Comparison of ENCODE assay signal across 8 cellular contexts in genomic region chr16:667113-667779, GRCh38. TPM values are rescaled to one million over a fixed set of nuclear protein-coding genes. Genes with fewer than 3 reads are reported as not detected.
A peak's percentile ranks its signal among the peaks of the same experiment; 100 is the strongest.
DNase-seq lines count a peak whose midpoint lies in the region; ATAC-seq and TF ChIP-seq lines count a peak whose summit lies in the region.

No MANE protein-coding gene starts in this region.

- in situ Hi-C loops in mammary epithelial cell (cut with MboI; ENCODE audit: low sequenced_read_pairs in 2 of 2): no loop called here

- H3K36me3 Mint-ChIP-seq in CD4-positive, CD25-positive, alpha-beta regulatory T cell: no peaks in the 10 kb centered on the region
- H3K36me3 Mint-ChIP-seq in neural progenitor cell: peaks cover 2% of the 10 kb centered on the region

- H3K9me3 ChIP-seq in CD4-positive, CD25-positive, alpha-beta regulatory T cell (ENCODE audit: control insufficient read depth in 2 of 2, low read length in 2 of 2): no peaks in the 10 kb centered on the region
- no peaks in the 10 kb centered on the region for H3K9me3 ChIP-seq in KOPT-K1 (ENCODE audit: insufficient read depth, low read length, poor library complexity, severe bottlenecking)
- no peaks in the 10 kb centered on the region for H3K9me3 ChIP-seq in mammary epithelial cell (replicated peaks; ENCODE audit: insufficient read depth, low read length)
- H3K9me3 ChIP-seq in neural progenitor cell (ENCODE audit: low read depth): no peaks in the 10 kb centered on the region

- 28% methylated on average over 19 of the region's 22 CpGs for WGBS in mammary epithelial cell (ENCODE audit: low coverage, missing lambda C conversion rate)

- H3K79me2 ChIP-seq in mammary epithelial cell (ENCODE audit: insufficient read depth, low read length): peaks cover 43% of the 10 kb centered on the region
- H3K79me2 ChIP-seq in neural progenitor cell (ENCODE audit: low read depth): peaks cover 15% of the 10 kb centered on the region

- TF ChIP-seq POLR2A in GM18505 (IDR thresholded peaks at IDR 0.05; ENCODE audit: borderline replicate concordance, extremely low read depth, insufficient read depth, insufficient read length): no peak

- H3K27me3 ChIP-seq in CD4-positive, CD25-positive, alpha-beta regulatory T cell (ENCODE audit: control insufficient read depth, insufficient read depth, low read length): no peaks in the 10 kb centered on the region
- H3K27me3 ChIP-seq in mammary epithelial cell (ENCODE audit: insufficient read depth, low read length) (no peaks in the 10 kb centered on the region), neural progenitor cell (no peaks in the 10 kb centered on the region)

- H4K20me1 ChIP-seq in mammary epithelial cell (ENCODE audit: insufficient read depth, low read length): no peaks in the 10 kb centered on the region
- H4K20me1 ChIP-seq in neural progenitor cell (ENCODE audit: low read depth): peaks cover 22% of the 10 kb centered on the region

- H3F3A ChIP-seq in neural progenitor cell (ENCODE audit: low read depth): peaks cover 2% of the 10 kb centered on the region

- peak overlapping the region; percentile 43 for H2AFZ ChIP-seq in mammary epithelial cell (ENCODE audit: low read depth, low read length)
- no peak overlapping the region for H2AFZ ChIP-seq in neural progenitor cell (replicated peaks)

- no peaks in the 10 kb centered on the region for H3K9me3 Mint-ChIP-seq in CD4-positive, CD25-positive, alpha-beta regulatory T cell
- H3K9me3 Mint-ChIP-seq in neural progenitor cell: no peaks in the 10 kb centered on the region

- intact Hi-C loops in mammary epithelial cell (cut with micrococcal nuclease): loop anchor here (2.0 to 5.0 kb wide), 2 partner anchors 20 to 275 kb away; no protein-coding TSS in a partner anchor

- H3K4me2 ChIP-seq in mammary epithelial cell (ENCODE audit: insufficient read depth, low read depth, low read length): peak overlapping the region; percentile 55
- H3K4me2 ChIP-seq in neural progenitor cell: peak overlapping the region; percentile 90

- peaks cover 12% of the 10 kb centered on the region for H3K36me3 ChIP-seq in CD4-positive, CD25-positive, alpha-beta regulatory T cell (ENCODE audit: control insufficient read depth, insufficient read depth, low read length)
- H3K36me3 ChIP-seq in KOPT-K1 (ENCODE audit: insufficient read depth, low read length): peaks cover 40% of the 10 kb centered on the region
- no peaks in the 10 kb centered on the region for H3K36me3 ChIP-seq in mammary epithelial cell (ENCODE audit: insufficient read depth, low read length)
- H3K36me3 ChIP-seq in neural progenitor cell: no peaks in the 10 kb centered on the region

- H3K27ac ChIP-seq in CD4-positive, CD25-positive, alpha-beta regulatory T cell (ENCODE audit: insufficient read depth, low read length, poor library complexity, severe bottlenecking): peak overlapping the region; percentile 75
- H3K27ac ChIP-seq in KOPT-K1 (ENCODE audit: low read depth, low read length, poor library complexity, severe bottlenecking) (peak overlapping the region; percentile 80), mammary epithelial cell (ENCODE audit: insufficient read depth, low read depth, low read length) (peak overlapping the region; percentile 3), neural progenitor cell (no peak overlapping the region)

- H3K4me1 Mint-ChIP-seq in CD4-positive, CD25-positive, alpha-beta regulatory T cell: peaks cover 0 to 15% (median 2%) of the 10 kb centered on the region in 4 donors
- peaks cover 3% of the 10 kb centered on the region for H3K4me1 Mint-ChIP-seq in neural progenitor cell

- no peak for TF ChIP-seq CTCF in mammary epithelial cell (conservative IDR thresholded peaks at IDR 0.05 in 1 of 2, IDR thresholded peaks at IDR 0.05 in 1 of 2; ENCODE audit: extremely low read depth in 1 of 2, insufficient read depth in 1 of 2, low read depth in 1 of 2, low read length in 2 of 2)
- TF ChIP-seq CTCF in neural progenitor cell (IDR thresholded peaks at IDR 0.05): no peak

- peaks cover 25% of the 10 kb centered on the region for H3K4me1 ChIP-seq in CD4-positive, CD25-positive, alpha-beta regulatory T cell (ENCODE audit: control insufficient read depth, insufficient read depth, low read length, poor library complexity, severe bottlenecking)
- peaks cover 19% of the 10 kb centered on the region for H3K4me1 ChIP-seq in mammary epithelial cell (ENCODE audit: insufficient read depth, low read length)
- peaks cover 8% of the 10 kb centered on the region for H3K4me1 ChIP-seq in neural progenitor cell

- no peaks in the 10 kb centered on the region for H3K27me3 Mint-ChIP-seq in CD4-positive, CD25-positive, alpha-beta regulatory T cell
- H3K27me3 Mint-ChIP-seq in neural progenitor cell (ENCODE audit: insufficient read depth, low read depth): peaks cover 4% of the 10 kb centered on the region

- DNase-seq in CD4-positive, CD25-positive, alpha-beta regulatory T cell: no peak
- DNase-seq in mammary epithelial cell (no peak), neural progenitor cell (ENCODE audit: low spot score) (no peak)
- DNase-seq in effector CD8-positive, alpha-beta T cell (lab: John Stamatoyannopoulos, UW): no peak
- DNase-seq in activated CD8-positive, alpha-beta memory T cell treated with anti-CD3 and anti-CD28 coated beads, Interleukin-2, amount 50 U/mL, for 4 hours: no peak

- no peak for ATAC-seq in CD4-positive, CD25-positive, alpha-beta regulatory T cell (ENCODE audit: low read depth in 2 of 2)
- ATAC-seq in GM21529 (IDR thresholded peaks at IDR 0.05; ENCODE audit: unreplicated experiment) (no peak), GM18505 (IDR thresholded peaks at IDR 0.05; ENCODE audit: unreplicated experiment) (no peak)

- CTCF ChIA-PET in mammary epithelial cell (lab: Charles Lee; ENCODE audit: low non-redundant PET): interaction anchor here (0.9 kb wide), 1 partner anchor 47 kb away, joined by 8 read pairs; no protein-coding TSS in a partner anchor

- H3K27ac Mint-ChIP-seq in CD4-positive, CD25-positive, alpha-beta regulatory T cell: peak overlapping the region; percentile 74 to 87 (median 79)
- no peak overlapping the region for H3K27ac Mint-ChIP-seq in neural progenitor cell

- no peak overlapping the region for H3K9ac ChIP-seq in mammary epithelial cell (ENCODE audit: insufficient read depth, low read length)
- no peak overlapping the region for H3K9ac ChIP-seq in neural progenitor cell

- BruUV-seq in mammary epithelial cell (replicated peaks; lab: Mats Ljungman, UMichigan): no TSS peak

- H3K4me3 Mint-ChIP-seq in CD4-positive, CD25-positive, alpha-beta regulatory T cell: peak overlapping the region; percentile 78 to 89 (median 84)
- peak overlapping the region; percentile 83 for H3K4me3 Mint-ChIP-seq in neural progenitor cell

- dilution Hi-C loops in mammary epithelial cell (cut with HindIII; ENCODE audit: low sequenced_read_pairs): no loop called here

- H3K4me3 ChIP-seq in CD4-positive, CD25-positive, alpha-beta regulatory T cell (ENCODE audit: low read depth, low read length): peak overlapping the region; percentile 64
- H3K4me3 ChIP-seq in mammary epithelial cell (replicated peaks in 1 of 3; ENCODE audit: insufficient read depth in 1 of 3, low read depth in 2 of 3, low read length in 3 of 3) (peak overlapping the region in 1 of 3 experiments; percentile 21), neural progenitor cell (no peak overlapping the region)

RNA-seq across cellular contexts. Expression of gene RHOT2, which starts 0.7 kb away (rescaled TPM):
- 212 TPM for total RNA-seq in CD4-positive, CD25-positive, alpha-beta regulatory T cell
- polyA plus RNA-seq in CD4-positive, CD25-positive, alpha-beta regulatory T cell: 10 to 100 TPM; 34.3 to 47.1 (median 38.4) TPM
- total RNA-seq in mammary epithelial cell (100 to 1,000 TPM in 1 of 2 donors, 10 to 100 TPM in 1; 48.8 to 154 TPM), neural progenitor cell (ENCODE audit: low replicate concordance) (34.0 and 138 TPM in 2 replicates)
- 87.3 TPM for polyA plus RNA-seq in mammary epithelial cell
- polyA minus RNA-seq in mammary epithelial cell: 29.5 TPM

RNA-seq across cellular contexts. Expression of gene RHBDL1, which starts 8.2 kb away (rescaled TPM):
- total RNA-seq in CD4-positive, CD25-positive, alpha-beta regulatory T cell: 3.2 TPM
- 1 to 10 TPM in 1 of 4 donors, under 1 TPM in 2, not detected in 1; 0.49 to 1.5 (median 0.88) TPM for polyA plus RNA-seq in CD4-positive, CD25-positive, alpha-beta regulatory T cell
- total RNA-seq in mammary epithelial cell (1 to 10 TPM; 3.2 to 6.1 TPM), neural progenitor cell (ENCODE audit: low replicate concordance) (0.28 and 5.3 TPM in 2 replicates)
- 2.1 TPM for polyA plus RNA-seq in mammary epithelial cell
- not detected for polyA minus RNA-seq in mammary epithelial cell

RNA-seq across cellular contexts. Expression of gene STUB1, which starts 13.0 kb away (rescaled TPM):
- 63.2 TPM for total RNA-seq in CD4-positive, CD25-positive, alpha-beta regulatory T cell
- 100 to 1,000 TPM; 117 to 142 (median 135) TPM for polyA plus RNA-seq in CD4-positive, CD25-positive, alpha-beta regulatory T cell
- total RNA-seq in mammary epithelial cell (100 to 1,000 TPM; 126 to 156 TPM), neural progenitor cell (ENCODE audit: low replicate concordance) (27.0 and 79.5 TPM in 2 replicates)
- polyA plus RNA-seq in mammary epithelial cell: 189 TPM
- 105 TPM for polyA minus RNA-seq in mammary epithelial cell

RNA-seq across cellular contexts. Expression of gene JMJD8, which starts 16.9 kb away (rescaled TPM):
- 22.7 TPM for total RNA-seq in CD4-positive, CD25-positive, alpha-beta regulatory T cell
- 10 to 100 TPM; 29.2 to 36.2 (median 33.4) TPM for polyA plus RNA-seq in CD4-positive, CD25-positive, alpha-beta regulatory T cell
- total RNA-seq in mammary epithelial cell: 10 to 100 TPM; 21.2 to 32.4 TPM
- 42.5 TPM for polyA plus RNA-seq in mammary epithelial cell
- 18.5 TPM for polyA minus RNA-seq in mammary epithelial cell
- 32.1 and 54.8 TPM in 2 replicates for total RNA-seq in neural progenitor cell (ENCODE audit: low replicate concordance)

RNA-seq across cellular contexts. Expression of gene WDR90, which starts 18.1 kb away (rescaled TPM):
- total RNA-seq in CD4-positive, CD25-positive, alpha-beta regulatory T cell: 11.4 TPM
- 1 to 10 TPM in 2 of 4 donors, under 1 TPM in 2; 0.89 to 2.5 (median 1.1) TPM for polyA plus RNA-seq in CD4-positive, CD25-positive, alpha-beta regulatory T cell
- total RNA-seq in mammary epithelial cell (10 to 100 TPM in 1 of 2 donors, 1 to 10 TPM in 1; 7.5 to 41.7 TPM), neural progenitor cell (ENCODE audit: low replicate concordance) (9.3 and 33.4 TPM in 2 replicates)
- 14.6 TPM for polyA plus RNA-seq in mammary epithelial cell
- 5.0 TPM for polyA minus RNA-seq in mammary epithelial cell
